31 cellular contexts compared by ENCODE assay signal in the genomic region with DNA sequence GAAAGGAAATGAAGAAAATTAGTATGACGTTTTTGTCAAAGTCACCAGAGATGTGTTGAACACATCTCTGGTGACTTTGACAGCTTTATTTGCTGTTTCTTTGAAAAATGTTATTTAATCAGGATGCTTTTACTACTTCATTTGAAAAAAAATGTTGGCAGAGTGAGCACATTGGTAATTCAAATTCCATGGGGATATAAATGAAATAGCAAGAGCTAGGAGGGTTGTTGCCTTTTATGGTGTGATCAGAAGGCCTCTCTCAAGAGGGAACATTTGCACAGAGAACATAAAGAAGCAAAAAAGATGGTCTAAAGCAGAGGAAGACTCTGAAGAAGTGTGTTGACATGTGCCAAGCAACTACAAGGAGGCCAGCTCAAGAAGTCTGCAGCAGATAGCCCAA. TPM values are rescaled to one million over a fixed set of nuclear protein-coding genes. Genes with fewer than 3 reads are reported as not detected.
"Had no signal": no experiment of that assay in that cellular context is flagged by ENCODE, and none has a peak within 500 bp of the region (broad histone marks: within the 10 kb centered on the region; RNA-seq: fewer than 3 reads in every experiment).

No MANE protein-coding gene starts in this region.

- H3K4me2 ChIP-seq: PC-9 had no signal

- H3K9me3 ChIP-seq: adrenal gland, body of pancreas, breast epithelium, MG63 had no signal

- H3K36me3 ChIP-seq: adrenal gland, breast epithelium, MG63, WERI-Rb-1 had no signal

- H2AFZ ChIP-seq: PC-9 had no signal

- H3K4me1 ChIP-seq: body of pancreas, breast epithelium had no signal

- H3K27me3 ChIP-seq: adrenal gland, body of pancreas, breast epithelium, MG63 had no signal

- DNase-seq: activated CD4-positive, alpha-beta T cell treated with anti-CD3 and anti-CD28 coated beads for 1 hour; activated CD4-positive, alpha-beta T cell treated with anti-CD3 and anti-CD28 coated beads for 48 hours; activated CD4-positive, CD25-positive, alpha-beta regulatory T cell; activated CD8-positive, alpha-beta T cell treated with anti-CD3 and anti-CD28 coated beads for 36 hours; activated gamma-delta T cell; activated naive CD4-positive, alpha-beta T cell treated with Interleukin-2 at 50 U/mL for 16 hours; activated naive CD8-positive, alpha-beta T cell treated with anti-CD3 and anti-CD28 coated beads, Interleukin-2, amount 10 ng/mL, durations not matched to agents 7 days and 5 days; activated T-cell treated with anti-CD3 and anti-CD28 coated beads, Interleukin-2, amount 50 U/mL, for 24 hours; adrenal gland; body of pancreas; Karpas-422; KBM-7; MG63; NCI-H1092; NCI-H1436 treated with DMSO at 0.1 percent for 48 hours; NCI-H1694 treated with DMSO at 0.1 percent for 48 hours; NCI-H2029; NCI-H2107; NCI-H2171; NCI-H510A; NCI-H526; NCI-H748 treated with DMSO at 0.1 percent for 48 hours; NK-92 treated with Interleukin-12 subunit alpha and Interleukin-12 subunit beta, amount 100 ng/mL, for 24 hours; PC-9; Right ventricle myocardium superior; SW 1271; T-helper 1 cell; T-helper 2 cell; T-helper 9 cell; WERI-Rb-1 had no signal

- H3K4me3 ChIP-seq: adrenal gland, body of pancreas, breast epithelium, MG63, PC-9 had no signal

- ATAC-seq: activated CD8-positive, alpha-beta T cell treated with anti-CD3 and anti-CD28 coated beads for 36 hours; body of pancreas had no signal

- H3K27ac ChIP-seq: adrenal gland, body of pancreas, breast epithelium, PC-9, WERI-Rb-1 had no signal

RNA-seq across cellular contexts. Expression of a gene that starts 46.6 kb away (rescaled TPM):
- total RNA-seq: Right ventricle myocardium superior had no signal
